ENCODE assay signal across 1 cellular context in genomic region chr7:2171855-2172254, GRCh38.
TF ChIP-seq lines count a peak whose summit lies in the region.

No MANE protein-coding gene starts in this region.

TF ChIP-seq in GM23338, 12 proteins besides CTCF, POLR2A, EP300 and RAD21 (continued from another document):
- TF ChIP-seq, protein P1, sequence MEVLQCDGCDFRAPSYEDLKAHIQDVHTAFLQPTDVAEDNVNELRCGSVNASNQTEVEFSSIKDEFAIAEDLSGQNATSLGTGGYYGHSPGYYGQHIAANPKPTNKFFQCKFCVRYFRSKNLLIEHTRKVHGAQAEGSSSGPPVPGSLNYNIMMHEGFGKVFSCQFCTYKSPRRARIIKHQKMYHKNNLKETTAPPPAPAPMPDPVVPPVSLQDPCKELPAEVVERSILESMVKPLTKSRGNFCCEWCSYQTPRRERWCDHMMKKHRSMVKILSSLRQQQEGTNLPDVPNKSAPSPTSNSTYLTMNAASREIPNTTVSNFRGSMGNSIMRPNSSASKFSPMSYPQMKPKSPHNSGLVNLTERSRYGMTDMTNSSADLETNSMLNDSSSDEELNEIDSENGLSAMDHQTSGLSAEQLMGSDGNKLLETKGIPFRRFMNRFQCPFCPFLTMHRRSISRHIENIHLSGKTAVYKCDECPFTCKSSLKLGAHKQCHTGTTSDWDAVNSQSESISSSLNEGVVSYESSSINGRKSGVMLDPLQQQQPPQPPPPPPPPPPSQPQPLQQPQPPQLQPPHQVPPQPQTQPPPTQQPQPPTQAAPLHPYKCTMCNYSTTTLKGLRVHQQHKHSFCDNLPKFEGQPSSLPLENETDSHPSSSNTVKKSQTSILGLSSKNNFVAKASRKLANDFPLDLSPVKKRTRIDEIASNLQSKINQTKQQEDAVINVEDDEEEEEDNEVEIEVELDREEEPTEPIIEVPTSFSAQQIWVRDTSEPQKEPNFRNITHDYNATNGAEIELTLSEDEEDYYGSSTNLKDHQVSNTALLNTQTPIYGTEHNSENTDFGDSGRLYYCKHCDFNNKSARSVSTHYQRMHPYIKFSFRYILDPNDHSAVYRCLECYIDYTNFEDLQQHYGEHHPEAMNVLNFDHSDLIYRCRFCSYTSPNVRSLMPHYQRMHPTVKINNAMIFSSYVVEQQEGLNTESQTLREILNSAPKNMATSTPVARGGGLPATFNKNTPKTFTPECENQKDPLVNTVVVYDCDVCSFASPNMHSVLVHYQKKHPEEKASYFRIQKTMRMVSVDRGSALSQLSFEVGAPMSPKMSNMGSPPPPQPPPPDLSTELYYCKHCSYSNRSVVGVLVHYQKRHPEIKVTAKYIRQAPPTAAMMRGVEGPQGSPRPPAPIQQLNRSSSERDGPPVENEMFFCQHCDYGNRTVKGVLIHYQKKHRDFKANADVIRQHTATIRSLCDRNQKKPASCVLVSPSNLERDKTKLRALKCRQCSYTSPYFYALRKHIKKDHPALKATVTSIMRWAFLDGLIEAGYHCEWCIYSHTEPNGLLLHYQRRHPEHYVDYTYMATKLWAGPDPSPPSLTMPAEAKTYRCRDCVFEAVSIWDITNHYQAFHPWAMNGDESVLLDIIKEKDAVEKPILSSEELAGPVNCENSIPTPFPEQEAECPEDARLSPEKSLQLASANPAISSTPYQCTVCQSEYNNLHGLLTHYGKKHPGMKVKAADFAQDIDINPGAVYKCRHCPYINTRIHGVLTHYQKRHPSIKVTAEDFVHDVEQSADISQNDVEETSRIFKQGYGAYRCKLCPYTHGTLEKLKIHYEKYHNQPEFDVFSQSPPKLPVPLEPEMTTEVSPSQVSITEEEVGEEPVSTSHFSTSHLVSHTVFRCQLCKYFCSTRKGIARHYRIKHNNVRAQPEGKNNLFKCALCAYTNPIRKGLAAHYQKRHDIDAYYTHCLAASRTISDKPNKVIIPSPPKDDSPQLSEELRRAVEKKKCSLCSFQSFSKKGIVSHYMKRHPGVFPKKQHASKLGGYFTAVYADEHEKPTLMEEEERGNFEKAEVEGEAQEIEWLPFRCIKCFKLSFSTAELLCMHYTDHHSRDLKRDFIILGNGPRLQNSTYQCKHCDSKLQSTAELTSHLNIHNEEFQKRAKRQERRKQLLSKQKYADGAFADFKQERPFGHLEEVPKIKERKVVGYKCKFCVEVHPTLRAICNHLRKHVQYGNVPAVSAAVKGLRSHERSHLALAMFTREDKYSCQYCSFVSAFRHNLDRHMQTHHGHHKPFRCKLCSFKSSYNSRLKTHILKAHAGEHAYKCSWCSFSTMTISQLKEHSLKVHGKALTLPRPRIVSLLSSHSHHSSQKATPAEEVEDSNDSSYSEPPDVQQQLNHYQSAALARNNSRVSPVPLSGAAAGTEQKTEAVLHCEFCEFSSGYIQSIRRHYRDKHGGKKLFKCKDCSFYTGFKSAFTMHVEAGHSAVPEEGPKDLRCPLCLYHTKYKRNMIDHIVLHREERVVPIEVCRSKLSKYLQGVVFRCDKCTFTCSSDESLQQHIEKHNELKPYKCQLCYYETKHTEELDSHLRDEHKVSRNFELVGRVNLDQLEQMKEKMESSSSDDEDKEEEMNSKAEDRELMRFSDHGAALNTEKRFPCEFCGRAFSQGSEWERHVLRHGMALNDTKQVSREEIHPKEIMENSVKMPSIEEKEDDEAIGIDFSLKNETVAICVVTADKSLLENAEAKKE (CRISPR knock-in tag; IDR thresholded peaks at IDR 0.05): no peak
- TF ChIP-seq STAT1 (IDR thresholded peaks at IDR 0.05; ENCODE audit: unreplicated experiment): no peak
- TF ChIP-seq JUNB (IDR thresholded peaks at IDR 0.05; ENCODE audit: unreplicated experiment): no peak
